11 cellular contexts compared by ENCODE assay signal in genomic region chr2:46257476-46257875, GRCh38. TPM values are rescaled to one million over a fixed set of nuclear protein-coding genes. Genes with fewer than 3 reads are reported as not detected.
DNase-seq lines count a peak whose midpoint lies in the region; ATAC-seq lines count a peak whose summit lies in the region.
"Had no signal": no experiment of that assay in that cellular context is flagged by ENCODE, and none has a peak within 500 bp of the region (broad histone marks: within the 10 kb centered on the region; RNA-seq: fewer than 3 reads in every experiment).

No MANE protein-coding gene starts in this region.

- DNase-seq in EH (ENCODE audit: low read depth) (peak; percentile 56), NCI-H2029 treated with DMSO at 0.1 percent for 48 hours (lab: John Stamatoyannopoulos, UW) (peak; percentile 93), astrocyte of the hippocampus (ENCODE audit: low read depth, low spot score) (peak; percentile 54), lung microvascular endothelial cell (ENCODE audit: low read depth in 2 of 2) (peak; percentile 86 to 97), kidney glomerular epithelial cell (lab: John Stamatoyannopoulos, UW) (no peak), Kasumi-1 (lab: John Stamatoyannopoulos, UW) (no peak)
- DNase-seq: activated B cell treated with CpG ODN at 0.5 μM for 24 hours; activated gamma-delta T cell; stimulated activated naive CD4-positive, alpha-beta T cell treated with Interleukin-2 at 50 U/mL for 16 hours had no signal

- ATAC-seq in GM18858 (IDR thresholded peaks at IDR 0.05; ENCODE audit: unreplicated experiment) (no peak), HG03139 (IDR thresholded peaks at IDR 0.05; ENCODE audit: unreplicated experiment) (no peak)

RNA-seq across cellular contexts. Expression of gene EPAS1, which starts 39.7 kb away (rescaled TPM):
- 119 and 128 TPM in 2 replicates for total RNA-seq in lung microvascular endothelial cell

Comparison
In these comparisons a context has a peak if more than half of its experiments do, and no peak if none do; other contexts are left out.
1. DNase-seq: peak in EH (single experiment), NCI-H2029 treated with DMSO at 0.1 percent for 48 hours (single experiment), astrocyte of the hippocampus (single experiment) and lung microvascular endothelial cell (2 of 2); none in kidney glomerular epithelial cell (single experiment) and Kasumi-1 (0 of 2).